In genomic region chr10:8766899-8767298, GRCh38 we compare ENCODE assay signal across 2 cellular contexts.
TF ChIP-seq lines count a peak whose summit lies in the region.

No MANE protein-coding gene starts in this region.

TF ChIP-seq in A549, 52 proteins besides CTCF, POLR2A, EP300 and RAD21 (continued from another document):
- no peak for TF ChIP-seq ELK1 (IDR thresholded peaks at IDR 0.05; ENCODE audit: low read depth, low read length)

TF ChIP-seq in GM23338, 12 proteins besides CTCF, POLR2A, EP300 and RAD21 (continued from another document):
- no peak for TF ChIP-seq ZNF462 (CRISPR knock-in tag; IDR thresholded peaks at IDR 0.05)
